Comparison of ENCODE assay signal across 1 cellular context in genomic region chr10:47410271-47410670, GRCh38.
TF ChIP-seq lines count a peak whose summit lies in the region.

No MANE protein-coding gene starts in this region.

TF ChIP-seq in K562, 482 proteins besides CTCF, POLR2A, EP300 and RAD21:
- no peak for TF ChIP-seq TOE1 (IDR thresholded peaks at IDR 0.05; ENCODE audit: borderline replicate concordance)
- no peak for TF ChIP-seq TOE1 (CRISPR knock-in tag; IDR thresholded peaks at IDR 0.05; ENCODE audit: borderline replicate concordance, low read depth)
- TF ChIP-seq ZBED1 (IDR thresholded peaks at IDR 0.05) = no peak
- TF ChIP-seq ZNF140 (CRISPR knock-in tag; IDR thresholded peaks at IDR 0.05) = no peak
- TF ChIP-seq, protein P1, sequence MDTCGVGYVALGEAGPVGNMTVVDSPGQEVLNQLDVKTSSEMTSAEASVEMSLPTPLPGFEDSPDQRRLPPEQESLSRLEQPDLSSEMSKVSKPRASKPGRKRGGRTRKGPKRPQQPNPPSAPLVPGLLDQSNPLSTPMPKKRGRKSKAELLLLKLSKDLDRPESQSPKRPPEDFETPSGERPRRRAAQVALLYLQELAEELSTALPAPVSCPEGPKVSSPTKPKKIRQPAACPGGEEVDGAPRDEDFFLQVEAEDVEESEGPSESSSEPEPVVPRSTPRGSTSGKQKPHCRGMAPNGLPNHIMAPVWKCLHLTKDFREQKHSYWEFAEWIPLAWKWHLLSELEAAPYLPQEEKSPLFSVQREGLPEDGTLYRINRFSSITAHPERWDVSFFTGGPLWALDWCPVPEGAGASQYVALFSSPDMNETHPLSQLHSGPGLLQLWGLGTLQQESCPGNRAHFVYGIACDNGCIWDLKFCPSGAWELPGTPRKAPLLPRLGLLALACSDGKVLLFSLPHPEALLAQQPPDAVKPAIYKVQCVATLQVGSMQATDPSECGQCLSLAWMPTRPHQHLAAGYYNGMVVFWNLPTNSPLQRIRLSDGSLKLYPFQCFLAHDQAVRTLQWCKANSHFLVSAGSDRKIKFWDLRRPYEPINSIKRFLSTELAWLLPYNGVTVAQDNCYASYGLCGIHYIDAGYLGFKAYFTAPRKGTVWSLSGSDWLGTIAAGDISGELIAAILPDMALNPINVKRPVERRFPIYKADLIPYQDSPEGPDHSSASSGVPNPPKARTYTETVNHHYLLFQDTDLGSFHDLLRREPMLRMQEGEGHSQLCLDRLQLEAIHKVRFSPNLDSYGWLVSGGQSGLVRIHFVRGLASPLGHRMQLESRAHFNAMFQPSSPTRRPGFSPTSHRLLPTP (IDR thresholded peaks at IDR 0.05; ENCODE audit: borderline replicate concordance, extremely low read depth, insufficient read length) = no peak
- peak; percentile 69 for TF ChIP-seq CEBPB (tag; IDR thresholded peaks at IDR 0.05)
